ENCODE assay signal across 28 cellular contexts in the genomic region with DNA sequence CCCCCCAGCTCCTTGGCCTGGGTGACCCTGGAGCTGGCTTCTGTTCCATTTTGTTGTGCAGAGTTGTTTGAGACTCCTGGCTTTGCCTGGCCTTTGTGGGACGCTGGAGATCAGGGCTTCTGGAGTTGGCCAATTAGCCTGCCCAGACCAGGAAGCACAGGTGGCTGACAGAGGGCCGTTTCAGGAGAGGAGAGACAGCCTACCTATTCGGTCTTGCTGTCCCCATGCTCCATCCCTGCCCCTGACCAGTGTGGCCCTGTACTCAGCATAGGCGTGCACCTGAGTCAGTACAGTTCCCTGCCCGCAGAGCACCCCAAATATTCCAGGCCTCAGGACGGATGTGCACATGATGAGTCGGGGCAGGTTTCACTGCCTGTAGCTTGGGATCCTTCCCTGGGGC. TPM values are rescaled to one million over a fixed set of nuclear protein-coding genes. Genes with fewer than 3 reads are reported as not detected.
DNase-seq lines count a peak whose midpoint lies in the region; ATAC-seq and TF ChIP-seq lines count a peak whose summit lies in the region.
"Had no signal": no experiment of that assay in that cellular context is flagged by ENCODE, and none has a peak within 500 bp of the region (broad histone marks: within the 10 kb centered on the region; RNA-seq: fewer than 3 reads in every experiment).

No MANE protein-coding gene starts in this region.

- no peak overlapping the region for H3K4me3 Mint-ChIP-seq in activated naive CD4-positive, alpha-beta T cell treated with anti-CD3 and anti-CD28 coated beads, Interleukin-2, amount 10 ng/mL, durations not matched to agents 7 days and 5 days
- H3K4me3 Mint-ChIP-seq in nephron, result no peak overlapping the region
- H3K4me3 Mint-ChIP-seq: B cell; CD8-positive, alpha-beta memory T cell had no signal

- no peak for ATAC-seq in activated naive CD4-positive, alpha-beta T cell treated with anti-CD3 and anti-CD28 coated beads, Interleukin-2, amount 50 U/mL, for 72 hours
- ATAC-seq in HG03159 (IDR thresholded peaks at IDR 0.05; ENCODE audit: unreplicated experiment), result no peak
- ATAC-seq: K562, PC-3, Right ventricle myocardium inferior had no signal

- peaks cover 9% of the 10 kb centered on the region for H3K27me3 Mint-ChIP-seq in activated naive CD4-positive, alpha-beta T cell treated with anti-CD3 and anti-CD28 coated beads, Interleukin-2, amount 10 ng/mL, durations not matched to agents 7 days and 5 days
- peaks cover 13% of the 10 kb centered on the region for H3K27me3 Mint-ChIP-seq in nephron (ENCODE audit: low read depth)

- peak overlapping the region; percentile 81 for H3K27ac ChIP-seq in substantia nigra (ENCODE audit: low read depth, low read length, poor library complexity, severe bottlenecking)
- H3K27ac ChIP-seq: 22Rv1, C4-2B, SJSA1 had no signal

- H3K9me3 Mint-ChIP-seq in activated naive CD4-positive, alpha-beta T cell treated with anti-CD3 and anti-CD28 coated beads, Interleukin-2, amount 10 ng/mL, durations not matched to agents 7 days and 5 days, result no peaks in the 10 kb centered on the region
- H3K9me3 Mint-ChIP-seq in activated naive CD4-positive, alpha-beta T cell treated with anti-CD3 and anti-CD28 coated beads, Interleukin-2, amount 50 U/mL, for 72 hours, result no peaks in the 10 kb centered on the region
- H3K9me3 Mint-ChIP-seq in nephron, result no peaks in the 10 kb centered on the region
- H3K9me3 Mint-ChIP-seq: CD8-positive, alpha-beta memory T cell had no signal

- DNase-seq in activated naive CD4-positive, alpha-beta T cell treated with anti-CD3 and anti-CD28 coated beads, Interleukin-2, amount 10 ng/mL, durations not matched to agents 7 days and 5 days, result peak; percentile 10
- no peak for DNase-seq in activated naive CD4-positive, alpha-beta T cell treated with anti-CD3 and anti-CD28 coated beads, Interleukin-2, amount 50 U/mL, for 72 hours (ENCODE audit: low spot score in 2 of 2)
- DNase-seq in substantia nigra (lab: John Stamatoyannopoulos, UW), result no peak
- DNase-seq in NK-92 (lab: John Stamatoyannopoulos, UW; ENCODE audit: unreplicated experiment), result no peak
- DNase-seq in DMS153 (lab: John Stamatoyannopoulos, UW), result no peak
- DNase-seq: CD8-positive, alpha-beta memory T cell; DMS 273 treated with DMSO at 0.1 percent for 48 hours; DMS79 treated with DMSO at 0.1 percent for 48 hours; MV-4-11; NCI-H1105; NCI-H1436 treated with DMSO at 0.1 percent for 48 hours; NCI-H1930; NCI-H2107; NCI-H446; NCI-H524 treated with DMSO at 0.1 percent for 48 hours; NCI-H774; NK-92 treated with Interleukin-12 subunit alpha and Interleukin-12 subunit beta, amount 100 ng/mL, for 24 hours; PC-3 had no signal

- H3K4me1 Mint-ChIP-seq in activated naive CD4-positive, alpha-beta T cell treated with anti-CD3 and anti-CD28 coated beads, Interleukin-2, amount 10 ng/mL, durations not matched to agents 7 days and 5 days, result no peaks in the 10 kb centered on the region
- H3K4me1 Mint-ChIP-seq in nephron, result peaks cover 89% of the 10 kb centered on the region
- H3K4me1 Mint-ChIP-seq: B cell; CD8-positive, alpha-beta memory T cell had no signal

- H3K36me3 Mint-ChIP-seq in activated naive CD4-positive, alpha-beta T cell treated with anti-CD3 and anti-CD28 coated beads, Interleukin-2, amount 10 ng/mL, durations not matched to agents 7 days and 5 days, result no peaks in the 10 kb centered on the region
- no peaks in the 10 kb centered on the region for H3K36me3 Mint-ChIP-seq in activated naive CD4-positive, alpha-beta T cell treated with anti-CD3 and anti-CD28 coated beads, Interleukin-2, amount 50 U/mL, for 72 hours
- peaks cover 4% of the 10 kb centered on the region for H3K36me3 Mint-ChIP-seq in nephron (ENCODE audit: low read depth)
- H3K36me3 Mint-ChIP-seq: CD8-positive, alpha-beta memory T cell had no signal

- CTCF ChIA-PET in activated naive CD4-positive, alpha-beta T cell treated with anti-CD3 and anti-CD28 coated beads, Interleukin-2, amount 10 ng/mL, durations not matched to agents 7 days and 5 days (lab: Charles Lee), result interaction anchor here (0.9 kb wide), 1 partner anchor 71 kb away, joined by 3 read pairs; no protein-coding TSS in a partner anchor

- H3K27ac Mint-ChIP-seq in activated naive CD4-positive, alpha-beta T cell treated with anti-CD3 and anti-CD28 coated beads, Interleukin-2, amount 10 ng/mL, durations not matched to agents 7 days and 5 days, result no peak overlapping the region
- no peak overlapping the region for H3K27ac Mint-ChIP-seq in activated naive CD4-positive, alpha-beta T cell treated with anti-CD3 and anti-CD28 coated beads, Interleukin-2, amount 50 U/mL, for 72 hours
- H3K27ac Mint-ChIP-seq in nephron, result peak overlapping the region; percentile 61 to 96 (median 72)
- H3K27ac Mint-ChIP-seq: B cell had no signal

- TF ChIP-seq CTCF in nephron (IDR thresholded peaks at IDR 0.05; ENCODE audit: unreplicated experiment in 3 of 3), result no peak

RNA-seq across cellular contexts. Expression of gene HTRA1, which starts 44.5 kb away (rescaled TPM):
- not detected for total RNA-seq in activated naive CD4-positive, alpha-beta T cell treated with anti-CD3 and anti-CD28 coated beads, Interleukin-2, amount 50 U/mL, for 72 hours
- total RNA-seq: B cell had no signal

RNA-seq across cellular contexts. Expression of gene ARMS2, which starts 51.4 kb away (rescaled TPM):
- under 1 TPM in 1 of 2 donors, not detected in 1; 0.43 TPM for total RNA-seq in activated naive CD4-positive, alpha-beta T cell treated with anti-CD3 and anti-CD28 coated beads, Interleukin-2, amount 50 U/mL, for 72 hours
- total RNA-seq: B cell; CD8-positive, alpha-beta memory T cell; K562; LHCN-M2; MCF 10A; PC-3; Right ventricle myocardium inferior; SJSA1 had no signal

RNA-seq across cellular contexts. Expression of gene DMBT1, which starts 54.7 kb away (rescaled TPM):
- not detected for total RNA-seq in activated naive CD4-positive, alpha-beta T cell treated with anti-CD3 and anti-CD28 coated beads, Interleukin-2, amount 50 U/mL, for 72 hours
- total RNA-seq: B cell; CD8-positive, alpha-beta memory T cell; Right ventricle myocardium inferior; SJSA1 had no signal

Comparison
In these comparisons a context has a peak if more than half of its experiments do, and no peak if none do; other contexts are left out.
1. H3K27ac Mint-ChIP-seq: peak in nephron (3 of 3); none in activated naive CD4-positive, alpha-beta T cell treated with anti-CD3 and anti-CD28 coated beads, Interleukin-2, amount 10 ng/mL, durations not matched to agents 7 days and 5 days (single experiment) and activated naive CD4-positive, alpha-beta T cell treated with anti-CD3 and anti-CD28 coated beads, Interleukin-2, amount 50 U/mL, for 72 hours (0 of 2).